ENCODE assay signal across 27 cellular contexts in genomic region chr6:169843110-169843509, GRCh38.
"Had no signal": no experiment of that assay in that cellular context is flagged by ENCODE, and none has a peak within 500 bp of the region (broad histone marks: within the 10 kb centered on the region; RNA-seq: fewer than 3 reads in every experiment).

No MANE protein-coding gene starts in this region.

- H3K27ac ChIP-seq: cardiac muscle cell, SK-N-MC had no signal

- H3K36me3 ChIP-seq: cardiac muscle cell had no signal

- H3K4me3 ChIP-seq: cardiac muscle cell, SK-N-MC had no signal

- H3K27me3 ChIP-seq: cardiac muscle cell had no signal

- ATAC-seq: activated T-cell treated with anti-CD3 and anti-CD28 coated beads, Interleukin-2, amount 50 U/mL, for 72 hours; Panc1; Right ventricle myocardium inferior; T-cell had no signal

- FAIRE-seq: astrocyte, TTC549 had no signal

- DNase-seq: activated B cell treated with CpG ODN at 0.5 μM for 24 hours; activated CD4-positive, alpha-beta T cell treated with anti-CD3 and anti-CD28 coated beads for 1 hour; activated CD4-positive, alpha-beta T cell treated with anti-CD3 and anti-CD28 coated beads, Interleukin-2, amount 10 ng/mL, durations not matched to agents 24 days and 14 days; activated CD4-positive, alpha-beta T cell treated with anti-CD3 and anti-CD28 coated beads, Interleukin-2, amount 50 U/mL, for 48 hours; activated naive CD4-positive, alpha-beta T cell treated with anti-CD3 and anti-CD28 coated beads for 36 hours; activated T-cell treated with anti-CD3 and anti-CD28 coated beads for 4 hours; activated T-cell treated with anti-CD3 and anti-CD28 coated beads, Interleukin-2, amount 50 U/mL, for 72 hours; amygdala; KG1; NCI-H1048; NCI-H146; NCI-H187 treated with DMSO at 0.1 percent for 48 hours; NCI-H345; NCI-H510A; NCI-H69; NK-92 treated with Interleukin-12 subunit alpha and Interleukin-12 subunit beta, amount 100 ng/mL, for 24 hours; OCI-M1; RPMI8226; T-cell; T-helper 2 cell; T1000 had no signal
